In the genomic region with DNA sequence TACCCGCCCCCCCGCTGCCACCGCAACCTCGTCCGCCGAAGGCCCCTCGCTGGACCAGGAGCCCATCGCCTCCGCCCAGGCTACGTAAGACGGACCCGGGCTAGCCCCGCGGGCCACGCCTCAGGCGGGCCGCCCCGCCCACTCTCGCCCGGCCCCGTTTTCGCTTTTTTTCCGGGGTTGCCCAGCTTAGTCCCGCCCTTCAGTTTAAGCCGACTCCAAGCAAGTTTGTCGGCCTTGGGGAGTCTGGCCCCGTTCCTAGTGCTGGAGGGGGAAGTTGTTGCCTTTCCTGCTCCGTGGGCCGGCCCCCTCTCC, we compare ENCODE assay signal across 8 cellular contexts. TPM values are rescaled to one million over a fixed set of nuclear protein-coding genes. Genes with fewer than 3 reads are reported as not detected.
DNase-seq lines count a peak whose midpoint lies in the region; ATAC-seq, FAIRE-seq and TF ChIP-seq lines count a peak whose summit lies in the region.

No MANE protein-coding gene starts in this region.

- peak; percentile 35 for ATAC-seq in GM21786 (IDR thresholded peaks at IDR 0.05; ENCODE audit: unreplicated experiment)

- peak; percentile 78 for DNase-seq in DMS53 treated with DMSO at 0.1 percent for 48 hours (lab: John Stamatoyannopoulos, UW; ENCODE audit: unreplicated experiment)
- DNase-seq in LHCN-M2 (ENCODE audit: low read depth), result peak; percentile 85
- DNase-seq in SJSA1 (ENCODE audit: low read depth in 1 of 2, low spot score in 2 of 2), result peak in 1 of 2 experiments; percentile 90
- peak; percentile 82 for DNase-seq in activated naive CD4-positive, alpha-beta T cell treated with Interleukin-2 at 50 U/mL for 16 hours
- peak; percentile 72 to 82 for DNase-seq in frontal cortex (ENCODE audit: low spot score in 2 of 2)
- peak; percentile 93 for DNase-seq in suprapubic skin (ENCODE audit: low spot score in 2 of 2)

- peaks cover 76% of the 10 kb centered on the region for H3K36me3 ChIP-seq in SJSA1
- peaks cover 7% of the 10 kb centered on the region for H3K36me3 ChIP-seq in neutrophil
- H3K36me3 ChIP-seq in suprapubic skin, result peaks cover 26% of the 10 kb centered on the region

- H3K4me3 ChIP-seq in SJSA1 (peak overlapping the region; percentile 62), neutrophil (ENCODE audit: low read depth in 1 of 2, low read length in 1 of 2) (peak overlapping the region; percentile 77 to 100), suprapubic skin (peak overlapping the region; percentile 79)

- no peak for TF ChIP-seq POLR2A in suprapubic skin (IDR thresholded peaks at IDR 0.05)

- H3K27ac ChIP-seq in SJSA1, result peak overlapping the region; percentile 68
- H3K27ac ChIP-seq in neutrophil, result peak overlapping the region; percentile 90
- H3K27ac ChIP-seq in suprapubic skin, result peak overlapping the region; percentile 88

- H3K9me3 ChIP-seq in SJSA1 (replicated peaks) (no peaks in the 10 kb centered on the region; the same call in 1 of the 2 replicates), neutrophil (no peaks in the 10 kb centered on the region), suprapubic skin (no peaks in the 10 kb centered on the region)

- WGBS in suprapubic skin, result 0% methylated on average over 17 of the region's 29 CpGs

- TF ChIP-seq CTCF in neutrophil (IDR thresholded peaks at IDR 0.05) (no peak), suprapubic skin (IDR thresholded peaks at IDR 0.05) (no peak)

- H3K27me3 ChIP-seq in SJSA1 (replicated peaks) (no peaks in the 10 kb centered on the region), neutrophil (no peaks in the 10 kb centered on the region), suprapubic skin (no peaks in the 10 kb centered on the region)

- no peak for TF ChIP-seq EP300 in suprapubic skin (IDR thresholded peaks at IDR 0.05)

- H3K4me1 ChIP-seq in SJSA1 (replicated peaks) (peaks cover 18% of the 10 kb centered on the region), neutrophil (ENCODE audit: control insufficient read depth in 1 of 2, insufficient read depth in 1 of 2, low read depth in 1 of 2, low read length in 1 of 2) (peaks cover 47 to 58% of the 10 kb centered on the region in 2 experiments), suprapubic skin (peaks cover 50% of the 10 kb centered on the region)

- no peak for FAIRE-seq in frontal cortex (lab: Jason Lieb, UNC)

RNA-seq across cellular contexts. Expression of a gene that starts 3.0 kb away (rescaled TPM):
- 41.6 and 43.3 TPM in 2 replicates for total RNA-seq in LHCN-M2 (2014; rRNA removed)
- polyA plus RNA-seq in LHCN-M2 (2012), result 29.6 TPM
- 39.8 and 40.9 TPM in 2 replicates for total RNA-seq in SJSA1 (2014; rRNA removed; shearing (Covaris generic))
- total RNA-seq in frontal cortex, result 44.8 TPM
- 10 to 100 TPM; 34.2 to 51.5 (median 42.8) TPM for total RNA-seq in suprapubic skin

RNA-seq across cellular contexts. Expression of a gene that starts 15.0 kb away (rescaled TPM):
- total RNA-seq in LHCN-M2 (2014; rRNA removed) (172 and 197 TPM in 2 replicates), frontal cortex (132 TPM), suprapubic skin (100 to 1,000 TPM; 110 to 194 (median 147) TPM)
- polyA plus RNA-seq in LHCN-M2 (2012), result 390 TPM
- total RNA-seq in SJSA1 (2014; rRNA removed; shearing (Covaris generic)), result 205 and 232 TPM in 2 replicates

RNA-seq across cellular contexts. Expression of a gene that starts 22.4 kb away (rescaled TPM):
- total RNA-seq in LHCN-M2 (2014; rRNA removed), result not detected in 2 replicates
- polyA plus RNA-seq in LHCN-M2 (2012), result not detected
- total RNA-seq in SJSA1 (2014; rRNA removed; shearing (Covaris generic)), result not detected in 2 replicates
- total RNA-seq in frontal cortex, result not detected
- 1 to 10 TPM in 3 of 4 donors, under 1 TPM in 1; 0.24 to 2.5 (median 2.1) TPM for total RNA-seq in suprapubic skin

RNA-seq across cellular contexts. Expression of a gene that starts 46.4 kb away (rescaled TPM):
- 1.8 and 2.1 TPM in 2 replicates for total RNA-seq in LHCN-M2 (2014; rRNA removed)
- polyA plus RNA-seq in LHCN-M2 (2012), result 2.2 TPM
- total RNA-seq in SJSA1 (2014; rRNA removed; shearing (Covaris generic)), result 0.97 and 2.5 TPM in 2 replicates
- 11.8 TPM for total RNA-seq in frontal cortex
- total RNA-seq in suprapubic skin, result 10 to 100 TPM in 3 of 4 donors, 1 to 10 TPM in 1; 6.6 to 12.8 (median 10.4) TPM

RNA-seq across cellular contexts. Expression of a gene that starts 50.4 kb away (rescaled TPM):
- total RNA-seq in LHCN-M2 (2014; rRNA removed) (23.7 and 26.9 TPM in 2 replicates), frontal cortex (25.3 TPM), suprapubic skin (10 to 100 TPM; 27.6 to 72.3 (median 36.2) TPM)
- 14.4 TPM for polyA plus RNA-seq in LHCN-M2 (2012)
- 13.0 and 13.7 TPM in 2 replicates for total RNA-seq in SJSA1 (2014; rRNA removed; shearing (Covaris generic))
